ENCODE assay signal across 17 cellular contexts in the genomic region with DNA sequence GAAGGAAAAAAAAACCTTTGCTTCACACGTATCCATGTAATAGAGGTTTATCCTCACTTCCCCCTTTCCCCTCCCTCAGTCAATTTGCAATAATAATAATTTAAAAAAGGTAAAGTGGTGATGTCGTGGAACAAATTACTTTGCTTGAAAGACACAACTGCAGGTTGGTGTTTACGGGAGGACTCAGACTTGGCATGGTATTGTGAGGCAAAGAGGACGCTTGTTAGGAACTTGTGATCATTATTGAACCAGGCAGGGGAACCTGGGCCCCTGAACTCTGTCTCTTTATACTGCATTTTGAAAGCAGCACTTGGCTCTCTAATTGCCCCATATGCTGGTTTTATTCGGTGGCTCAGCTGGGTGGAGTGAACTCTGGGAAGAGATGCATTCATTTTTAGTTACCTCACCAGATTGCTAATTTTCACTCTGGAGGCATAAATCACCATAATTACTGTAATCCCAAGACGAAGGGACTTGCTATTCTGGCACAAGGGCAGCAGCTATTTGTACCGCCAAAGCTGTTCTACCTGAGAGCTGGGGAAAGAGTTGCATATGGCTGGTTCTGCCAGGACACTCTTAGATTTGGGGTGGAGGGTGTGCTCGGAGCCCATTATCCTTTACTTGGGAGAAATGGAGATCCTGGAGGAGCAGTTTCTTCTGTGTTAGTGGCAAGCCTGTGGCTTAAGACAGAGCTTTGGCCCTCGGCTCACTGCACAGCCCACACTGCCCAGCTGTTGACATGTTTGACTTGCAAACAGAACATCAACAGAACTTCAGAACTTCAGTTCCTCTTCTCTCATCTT. TPM values are rescaled to one million over a fixed set of nuclear protein-coding genes. Genes with fewer than 3 reads are reported as not detected.
DNase-seq lines count a peak whose midpoint lies in the region; ATAC-seq, FAIRE-seq and TF ChIP-seq lines count a peak whose summit lies in the region.
"Had no signal": no experiment of that assay in that cellular context is flagged by ENCODE, and none has a peak within 500 bp of the region (broad histone marks: within the 10 kb centered on the region; RNA-seq: fewer than 3 reads in every experiment).

No MANE protein-coding gene starts in this region.

- intact Hi-C loops in K562 (cut with micrococcal nuclease) (no loop called here), sigmoid colon (cut with DNase I) (no loop called here)

- TF ChIP-seq CTCF in GM23338 (conservative IDR thresholded peaks at IDR 0.05; ENCODE audit: low read depth in 2 of 2) = no peak
- no peak for TF ChIP-seq CTCF in K562 (IDR thresholded peaks at IDR 0.05 in 2 of 3, conservative IDR thresholded peaks at IDR 0.05 in 1 of 3; ENCODE audit: insufficient read depth in 2 of 3, low read depth in 1 of 3, low read length in 3 of 3)
- TF ChIP-seq CTCF in sigmoid colon (IDR thresholded peaks at IDR 0.05) = no peak

- 12% methylated on average over 9 of the region's 9 CpGs for WGBS in K562 (ENCODE audit: insufficient coverage, low coverage, missing lambda C conversion rate)
- WGBS in neuronal stem cell (ENCODE audit: extremely low coverage in 2 of 2, insufficient read length in 2 of 2, insufficient replicate concordance in 1 of 2), 2 donors = no CpG with 5 or more reads among the region's 9 CpGs
- 59 to 60% methylated on average over 9 of the region's 9 CpGs for WGBS in sigmoid colon, 2 donors

- BruUV-seq in K562 (replicated peaks; lab: Mats Ljungman, UMichigan) = no TSS peak

- no peak overlapping the region for H3K9ac ChIP-seq in K562 (ENCODE audit: insufficient read depth in 1 of 2, low read depth in 2 of 2, low read length in 2 of 2)
- no peak overlapping the region for H3K9ac ChIP-seq in neuronal stem cell (ENCODE audit: low read depth, low read length, poor library complexity)

- no peaks in the 10 kb centered on the region for H3F3A ChIP-seq in GM23338 (replicated peaks; ENCODE audit: low read depth)

- no peaks in the 10 kb centered on the region for H3K9me3 Mint-ChIP-seq in GM23338
- H3K9me3 Mint-ChIP-seq: dendritic cell treated with granulocyte-macrophage colony-stimulating factor and Interleukin-4, amounts not matched to agents 40 ng/mL and 50 ng/mL, for 4 days had no signal

- H3K4me1 Mint-ChIP-seq in GM23338 = peaks cover 11% of the 10 kb centered on the region; the same call in 2 of the 3 replicates

- H3K4me3 Mint-ChIP-seq in GM23338 = no peak overlapping the region
- H3K4me3 Mint-ChIP-seq: dendritic cell treated with granulocyte-macrophage colony-stimulating factor and Interleukin-4, amounts not matched to agents 40 ng/mL and 50 ng/mL, for 4 days had no signal

- POLR2A ChIA-PET in K562 (lab: Yijun Ruan, JAX) = interaction anchor here (0.7 kb wide), 1 partner anchor 10 kb away, joined by 3 read pairs; no protein-coding TSS in a partner anchor

- no peak for TF ChIP-seq EP300 in K562 (IDR thresholded peaks at IDR 0.05; ENCODE audit: low read length)
- no peak for TF ChIP-seq EP300 in sigmoid colon (IDR thresholded peaks at IDR 0.05)

- H3K23ac ChIP-seq in neuronal stem cell (ENCODE audit: low read depth, low read length, poor library complexity) = no peak overlapping the region

- TF ChIP-seq RAD21 in K562 (CRISPR knock-in tag; conservative IDR thresholded peaks at IDR 0.05 in 1 of 2, IDR thresholded peaks at IDR 0.05 in 1 of 2) = no peak

- no peak overlapping the region for H2BK5ac ChIP-seq in neuronal stem cell (ENCODE audit: low read length)

- no peak overlapping the region; the same call in 1 of the 2 replicates for H3K27ac Mint-ChIP-seq in GM23338
- H3K27ac Mint-ChIP-seq: dendritic cell treated with granulocyte-macrophage colony-stimulating factor and Interleukin-4, amounts not matched to agents 40 ng/mL and 50 ng/mL, for 4 days had no signal

- no peaks in the 10 kb centered on the region for H4K20me1 ChIP-seq in GM23338 (replicated peaks; ENCODE audit: insufficient read depth)
- H4K20me1 ChIP-seq in K562 (replicated peaks; ENCODE audit: control insufficient read depth, insufficient read depth, low read length) = no peaks in the 10 kb centered on the region

- no peak overlapping the region for H2BK15ac ChIP-seq in neuronal stem cell (ENCODE audit: low read length)

- peaks cover 4% of the 10 kb centered on the region for H3K27me3 Mint-ChIP-seq in GM23338 (ENCODE audit: insufficient read depth, low read depth, poor library complexity)

- H2BK12ac ChIP-seq in neuronal stem cell (ENCODE audit: low read length) = no peak overlapping the region

- no peak overlapping the region for H3K14ac ChIP-seq in neuronal stem cell (ENCODE audit: low read length)

- no peaks in the 10 kb centered on the region for H3K79me2 ChIP-seq in GM23338 (replicated peaks; ENCODE audit: insufficient read depth)
- no peaks in the 10 kb centered on the region for H3K79me2 ChIP-seq in K562 (ENCODE audit: control insufficient read depth, insufficient read depth, low read length)

- H3K4me1 ChIP-seq in GM23338 (ENCODE audit: insufficient read depth) = no peaks in the 10 kb centered on the region
- H3K4me1 ChIP-seq in K562 (replicated peaks in 1 of 2; ENCODE audit: control insufficient read depth in 2 of 2, insufficient read depth in 2 of 2, low read length in 2 of 2) = no peaks in the 10 kb centered on the region; a peak in 1 of 5 replicates
- no peaks in the 10 kb centered on the region for H3K4me1 ChIP-seq in neuronal stem cell (ENCODE audit: control insufficient read depth in 2 of 2, insufficient read depth in 1 of 2, low read depth in 1 of 2, low read length in 2 of 2)
- H3K4me1 ChIP-seq in sigmoid colon = peaks cover 0 to 5% (median 2%) of the 10 kb centered on the region in 4 donors

- no peak for FAIRE-seq in K562 (lab: Jason Lieb, UNC)
- FAIRE-seq: kidney, pancreas had no signal

- H2BK120ac ChIP-seq in neuronal stem cell (ENCODE audit: low read depth, low read length) = no peak overlapping the region

- no peak overlapping the region; the same call in 1 of the 2 replicates for H3K27ac ChIP-seq in GM23338 (ENCODE audit: low read depth)
- no peak overlapping the region for H3K27ac ChIP-seq in K562 (ENCODE audit: extremely low read depth, low read depth, low read length)
- no peak overlapping the region for H3K27ac ChIP-seq in neuronal stem cell (replicated peaks; ENCODE audit: low read length)
- no peak overlapping the region for H3K27ac ChIP-seq in sigmoid colon
- H3K27ac ChIP-seq: C4-2B, heart right ventricle, pancreas, stomach, vagina had no signal

- H2AFZ ChIP-seq in GM23338 = peak overlapping the region; percentile 73
- H2AFZ ChIP-seq in K562 (ENCODE audit: low read depth, low read length) = peak overlapping the region; percentile 33
- peak overlapping the region; percentile 40 for H2AFZ ChIP-seq in neuronal stem cell (ENCODE audit: low read length)

- H3K9me3 ChIP-seq in K562 (replicated peaks; ENCODE audit: control insufficient read depth, insufficient read depth, low read depth, low read length) (no peaks in the 10 kb centered on the region), neuronal stem cell (replicated peaks in 1 of 2; ENCODE audit: control insufficient read depth in 2 of 2, insufficient read depth in 1 of 2, low read depth in 1 of 2, low read length in 2 of 2) (no peaks in the 10 kb centered on the region), sigmoid colon (no peaks in the 10 kb centered on the region)
- H3K9me3 ChIP-seq: heart right ventricle, pancreas, stomach, vagina had no signal

- CTCF ChIA-PET in K562 (lab: Yijun Ruan, JAX; ENCODE audit: low intra/inter-chr PET ratio) = interaction anchor here (0.6 kb wide), 1 partner anchor 67 kb away, joined by 3 read pairs; no protein-coding TSS in a partner anchor

- no peak overlapping the region for H2AK5ac ChIP-seq in neuronal stem cell (ENCODE audit: low read depth, low read length)

- DNase-seq in GM23338 (ENCODE audit: low spot score) = no peak
- peak; percentile 98 for DNase-seq in NCI-H2227 treated with DMSO at 0.1 percent for 48 hours (lab: John Stamatoyannopoulos, UW)
- no peak for DNase-seq in K562 (ENCODE audit: extremely low read depth in 1 of 4, low spot score in 3 of 4)
- DNase-seq in neuronal stem cell (ENCODE audit: low spot score) = no peak
- no peak for DNase-seq in DMS53 (lab: John Stamatoyannopoulos, UW)
- DNase-seq in sigmoid colon = no peak
- DNase-seq: activated gamma-delta T cell treated with Interleukin-2 at 50 U/mL for 16 hours, heart right ventricle, kidney, NCI-H2107, pancreas, stomach had no signal

- H3K4me2 ChIP-seq in GM23338 (no peak overlapping the region), K562 (ENCODE audit: insufficient read depth, low read length) (no peak overlapping the region), neuronal stem cell (ENCODE audit: insufficient read depth, low read length, poor library complexity, severe bottlenecking) (no peak overlapping the region)

- ATAC-seq in GM23338 (no peak), K562 (no peak), GM18858 (IDR thresholded peaks at IDR 0.05; ENCODE audit: unreplicated experiment) (no peak)
- ATAC-seq: heart right ventricle, Panc1, pancreas had no signal

- no peak for TF ChIP-seq POLR2A in K562 (conservative IDR thresholded peaks at IDR 0.05)
- no peak for TF ChIP-seq POLR2A in sigmoid colon (IDR thresholded peaks at IDR 0.05)

- H3K9me2 ChIP-seq in GM23338 (ENCODE audit: insufficient read depth) = no peaks in the 10 kb centered on the region

- H3K27me3 ChIP-seq in GM23338 (ENCODE audit: insufficient read depth) = no peaks in the 10 kb centered on the region
- H3K27me3 ChIP-seq in K562 (ENCODE audit: control insufficient read depth in 2 of 2, insufficient read depth in 2 of 2, low read length in 2 of 2) = peaks cover 4 to 7% of the 10 kb centered on the region in 2 experiments; a peak in 4 of 5 replicates
- H3K27me3 ChIP-seq in neuronal stem cell (ENCODE audit: control insufficient read depth in 3 of 3, insufficient read depth in 3 of 3, low read depth in 1 of 3, low read length in 3 of 3) = peaks cover 0 to 4% (median 0%) of the 10 kb centered on the region in 3 experiments
- no peaks in the 10 kb centered on the region for H3K27me3 ChIP-seq in sigmoid colon
- H3K27me3 ChIP-seq: heart right ventricle, pancreas, stomach, vagina had no signal

- H3K4ac ChIP-seq in neuronal stem cell (ENCODE audit: low read length) = no peak overlapping the region

- in situ Hi-C loops in K562 (cut with MboI) = loop anchor here (25.0 kb wide), 1 partner anchor 191 kb away; no protein-coding TSS in a partner anchor

- no peak overlapping the region for H4K8ac ChIP-seq in neuronal stem cell (ENCODE audit: low read depth, low read length)

- H3K36me3 Mint-ChIP-seq in GM23338 (ENCODE audit: low read depth) = no peaks in the 10 kb centered on the region

- H3K36me3 ChIP-seq in GM23338 (ENCODE audit: insufficient read depth) (no peaks in the 10 kb centered on the region), K562 (ENCODE audit: control insufficient read depth, insufficient read depth, low read length) (no peaks in the 10 kb centered on the region), neuronal stem cell (replicated peaks in 1 of 2; ENCODE audit: control insufficient read depth in 2 of 2, insufficient read depth in 2 of 2, low read length in 2 of 2) (no peaks in the 10 kb centered on the region), sigmoid colon (no peaks in the 10 kb centered on the region)
- H3K36me3 ChIP-seq: heart right ventricle, pancreas, stomach, vagina had no signal

- H3K79me1 ChIP-seq in neuronal stem cell (ENCODE audit: low read depth, low read length) = no peaks in the 10 kb centered on the region

- no peak overlapping the region for H3K18ac ChIP-seq in neuronal stem cell (ENCODE audit: low read length)

- H3K9me1 ChIP-seq in K562 (ENCODE audit: control insufficient read depth, insufficient read depth, low read length) = no peaks in the 10 kb centered on the region

- H4K91ac ChIP-seq in neuronal stem cell (ENCODE audit: low read depth, low read length, poor library complexity) = no peak overlapping the region

- H3K4me3 ChIP-seq in GM23338 = no peak overlapping the region
- H3K4me3 ChIP-seq in K562 = no peak overlapping the region
- no peak overlapping the region for H3K4me3 ChIP-seq in neuronal stem cell (ENCODE audit: low read length in 2 of 2)
- no peak overlapping the region for H3K4me3 ChIP-seq in sigmoid colon
- H3K4me3 ChIP-seq: heart right ventricle, pancreas, stomach, vagina had no signal

RNA-seq across cellular contexts. Expression of a gene that starts 5.7 kb away (rescaled TPM):
- total RNA-seq in GM23338 (2014; rRNA removed; shearing (Covaris generic)) = 27.3 and 35.3 TPM in 2 replicates
- polyA plus RNA-seq in GM23338 (2016; fragmentation: Nextera tagmentation; extraction: Ambion mirVana) = 81.1 and 89.2 TPM in 2 replicates
- total RNA-seq in K562 (2011; cell fraction: chromatin; rRNA removed; ENCODE audit: low replicate concordance) = 44.2 and 47.1 TPM in 2 replicates
- 25.9 and 26.3 TPM in 2 replicates for total RNA-seq in K562 (2011; cell fraction: nucleolus; rRNA removed)
- total RNA-seq in K562 (2011; cell fraction: nucleoplasm; rRNA removed) = 27.6 and 28.8 TPM in 2 replicates
- total RNA-seq in K562 (2014; rRNA removed) = 26.1 and 29.3 TPM in 2 replicates
- total RNA-seq in K562 (2014; rRNA removed; fragmentation: Illumina TruSeq; extraction: Trizol) = 26.5 and 28.3 TPM in 2 replicates
- total RNA-seq in K562 (2015; rRNA removed; fragmentation: Illumina TruSeq; extraction: Trizol) = 25.6 and 29.2 TPM in 2 replicates
- total RNA-seq in K562 (2021) = 32.4 and 42.5 TPM in 2 replicates
- polyA plus RNA-seq in K562 (2011; rRNA removed) = 21.7 and 22.7 TPM in 2 replicates
- 19.2 and 23.4 TPM in 2 replicates for polyA plus RNA-seq in K562 (2011; cell fraction: cytosol; rRNA removed)
- polyA plus RNA-seq in K562 (2011; cell fraction: nucleus; rRNA removed) = 19.4 and 19.6 TPM in 2 replicates
- 17.2 and 19.9 TPM in 2 replicates for polyA plus RNA-seq in K562 (2012)
- 27.2 and 27.7 TPM in 2 replicates for polyA plus RNA-seq in K562 (2014; fragmentation: Illumina TruSeq; extraction: Trizol)
- 10 to 100 TPM; 23.1 to 24.5 TPM for polyA plus RNA-seq in K562 (2014; fragmentation: Nextera tagmentation; extraction: Ambion mirVana)
- 16.7 TPM in 2 replicates for polyA plus RNA-seq in K562 (2014; rRNA removed)
- 57.1 and 57.6 TPM in 2 replicates for polyA minus RNA-seq in K562 (2011; rRNA and poly(A)+ RNA removed)
- 21.8 and 23.5 TPM in 2 replicates for polyA minus RNA-seq in K562 (2011; cell fraction: cytosol; rRNA and poly(A)+ RNA removed)
- 13.1 and 18.3 TPM in 2 replicates for polyA minus RNA-seq in K562 (2011; cell fraction: nucleus; rRNA and poly(A)+ RNA removed)
- 31.2 TPM for polyA plus RNA-seq in neuronal stem cell (2013, experiment 1 of 2)
- polyA plus RNA-seq in neuronal stem cell (2013, experiment 2 of 2) = 29.4 TPM
- 10 to 100 TPM; 19.8 to 39.6 (median 26.5) TPM for total RNA-seq in sigmoid colon
- 10 to 100 TPM; 12.0 to 37.7 (median 16.6) TPM for polyA plus RNA-seq in sigmoid colon
